In the genomic region with DNA sequence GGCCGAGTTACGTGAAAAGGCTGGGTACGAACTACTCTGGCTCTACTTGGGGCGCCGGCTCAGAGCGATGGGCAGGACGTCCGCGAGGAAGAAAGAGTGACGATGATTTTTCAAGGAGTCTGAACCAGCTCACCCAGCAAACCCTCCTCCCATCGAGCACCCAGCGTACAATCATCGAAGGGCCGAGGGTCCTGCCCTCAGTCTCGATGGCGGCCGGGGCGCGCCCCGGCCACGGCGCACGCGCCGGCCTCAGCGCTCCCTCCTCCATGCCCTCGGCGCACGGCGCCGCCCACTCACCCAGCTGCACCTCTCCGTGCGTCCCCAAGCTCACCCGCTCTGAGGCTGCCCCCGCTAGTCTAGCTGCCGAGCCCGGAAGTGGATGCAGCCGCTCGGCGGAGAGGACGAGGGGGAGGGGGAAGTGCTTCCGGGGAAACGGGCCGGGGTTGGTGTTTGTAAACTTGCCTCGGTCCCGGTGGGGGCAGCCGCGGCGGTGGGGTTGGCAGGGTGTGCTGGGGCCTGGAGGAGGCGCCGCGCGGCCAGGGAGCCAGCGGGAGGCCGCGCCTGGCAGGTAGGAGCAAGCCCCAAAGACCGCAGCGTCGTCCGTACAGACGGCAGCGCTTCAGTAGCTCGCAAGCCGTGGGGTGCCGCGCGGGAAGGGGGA, we compare ENCODE assay signal across 8 cellular contexts. TPM values are rescaled to one million over a fixed set of nuclear protein-coding genes. Genes with fewer than 3 reads are reported as not detected.
DNase-seq lines count a peak whose midpoint lies in the region; FAIRE-seq and TF ChIP-seq lines count a peak whose summit lies in the region.

A gene with protein sequence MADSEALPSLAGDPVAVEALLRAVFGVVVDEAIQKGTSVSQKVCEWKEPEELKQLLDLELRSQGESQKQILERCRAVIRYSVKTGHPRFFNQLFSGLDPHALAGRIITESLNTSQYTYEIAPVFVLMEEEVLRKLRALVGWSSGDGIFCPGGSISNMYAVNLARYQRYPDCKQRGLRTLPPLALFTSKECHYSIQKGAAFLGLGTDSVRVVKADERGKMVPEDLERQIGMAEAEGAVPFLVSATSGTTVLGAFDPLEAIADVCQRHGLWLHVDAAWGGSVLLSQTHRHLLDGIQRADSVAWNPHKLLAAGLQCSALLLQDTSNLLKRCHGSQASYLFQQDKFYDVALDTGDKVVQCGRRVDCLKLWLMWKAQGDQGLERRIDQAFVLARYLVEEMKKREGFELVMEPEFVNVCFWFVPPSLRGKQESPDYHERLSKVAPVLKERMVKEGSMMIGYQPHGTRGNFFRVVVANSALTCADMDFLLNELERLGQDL (minus strand): TSS at position 656 of the 661 bp plus-strand sequence. CDS start 7,455 bp downstream, outside the sequence.
A gene with protein sequence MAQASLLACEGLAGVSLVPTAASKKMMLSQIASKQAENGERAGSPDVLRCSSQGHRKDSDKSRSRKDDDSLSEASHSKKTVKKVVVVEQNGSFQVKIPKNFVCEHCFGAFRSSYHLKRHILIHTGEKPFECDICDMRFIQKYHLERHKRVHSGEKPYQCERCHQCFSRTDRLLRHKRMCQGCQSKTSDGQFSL (plus strand): TSS at position 453 of the 661 bp plus-strand sequence. CDS start 1,262 bp downstream, outside the sequence.

- H3K27ac ChIP-seq in neutrophil: peak within 1 kb of the TSS; percentile 94

- H3K27me3 ChIP-seq in neutrophil: no peaks in the 10 kb centered on the region

- no peaks in the 10 kb centered on the region for H3K9me3 ChIP-seq in neutrophil

- TF ChIP-seq CTCF in HFF-Myc (IDR thresholded peaks at IDR 0.05; ENCODE audit: low read depth, low read length, missing control alignments) (no peak), neutrophil (IDR thresholded peaks at IDR 0.05) (no peak), subcutaneous adipose tissue (IDR thresholded peaks at IDR 0.05; ENCODE audit: low read depth) (no peak)

- no peak for FAIRE-seq in frontal cortex (lab: Jason Lieb, UNC)

- DNase-seq in GM03348 (ENCODE audit: low spot score) (peak; percentile 99), HFF-Myc (ENCODE audit: extremely low read depth, low read depth) (peak; percentile 87), NAMALWA (ENCODE audit: low spot score) (peak; percentile 98), SK-MEL-5 (ENCODE audit: low read depth, low spot score) (peak; percentile 99), frontal cortex (ENCODE audit: low spot score in 2 of 2) (peak; percentile 99)
- peak; percentile 98 for DNase-seq in activated naive CD4-positive, alpha-beta T cell treated with Interleukin-2 at 50 U/mL for 16 hours

- peaks cover 18% of the 10 kb centered on the region for H3K36me3 ChIP-seq in neutrophil

- in situ Hi-C loops in SK-MEL-5 (cut with HindIII; ENCODE audit: low pct_unique_long_range_greater_than_20kb, low sequenced_read_pairs): no loop called here

- peaks cover 33 to 35% of the 10 kb centered on the region in 2 experiments for H3K4me1 ChIP-seq in neutrophil (ENCODE audit: control insufficient read depth in 1 of 2, insufficient read depth in 1 of 2, low read depth in 1 of 2, low read length in 1 of 2)

- peak within 1 kb of the TSS; percentile 73 for H3K4me3 ChIP-seq in HFF-Myc (replicated peaks; ENCODE audit: low read depth, low read length)
- peak within 1 kb of the TSS; percentile 88 to 96 for H3K4me3 ChIP-seq in neutrophil (ENCODE audit: low read depth in 1 of 2, low read length in 1 of 2)

RNA-seq across cellular contexts. Expression of the first gene that starts in this region (rescaled TPM):
- total RNA-seq in SK-MEL-5 (2014; rRNA removed; shearing (Covaris generic)): 1.7 and 6.1 TPM in 2 replicates
- 1.8 and 3.2 TPM in 2 replicates for polyA plus RNA-seq in SK-MEL-5 (2015; cell fraction: cytosol; rRNA removed)
- polyA plus RNA-seq in SK-MEL-5 (2015; cell fraction: nucleus; rRNA removed): 135 and 157 TPM in 2 replicates
- total RNA-seq in frontal cortex: 11.8 TPM
- 100 to 1,000 TPM in 2 of 4 donors, 10 to 100 TPM in 2; 63.7 to 215 (median 101) TPM for total RNA-seq in subcutaneous adipose tissue

RNA-seq across cellular contexts. Expression of the second gene that starts in this region (rescaled TPM):
- total RNA-seq in SK-MEL-5 (2014; rRNA removed; shearing (Covaris generic)): 11.7 and 16.6 TPM in 2 replicates
- 12.4 and 15.3 TPM in 2 replicates for polyA plus RNA-seq in SK-MEL-5 (2015; cell fraction: cytosol; rRNA removed)
- 87.2 and 91.0 TPM in 2 replicates for polyA plus RNA-seq in SK-MEL-5 (2015; cell fraction: nucleus; rRNA removed)
- total RNA-seq in frontal cortex: 17.1 TPM
- total RNA-seq in subcutaneous adipose tissue: 10 to 100 TPM; 14.0 to 22.3 (median 17.7) TPM

Comparison
In these comparisons a context has a peak if more than half of its experiments do, and no peak if none do; other contexts are left out.
1. Peak in every context shown above with its lines: DNase-seq, H3K4me3 ChIP-seq and H3K27ac ChIP-seq.